ENCODE assay signal across 8 cellular contexts in genomic region chr18:49814147-49814499, GRCh38. TPM values are rescaled to one million over a fixed set of nuclear protein-coding genes. Genes with fewer than 3 reads are reported as not detected.
DNase-seq lines count a peak whose midpoint lies in the region; ATAC-seq lines count a peak whose summit lies in the region.

No MANE protein-coding gene starts in this region.

- H3K9ac ChIP-seq in NT2/D1 (ENCODE audit: insufficient read length, low read depth) (peak overlapping the region; percentile 90), rectal smooth muscle tissue (ENCODE audit: low read length) (peak overlapping the region; percentile 88)

- intact Hi-C loops in left cardiac atrium (cut with DNase I), result no loop called here

- DNase-seq in AG08395 (ENCODE audit: low spot score) (peak; percentile 9), NT2/D1 (ENCODE audit: low read depth, low spot score) (peak; percentile 13), left cardiac atrium (peak; percentile 70)

- peak; percentile 38 for ATAC-seq in GM18511 (IDR thresholded peaks at IDR 0.05; ENCODE audit: unreplicated experiment)
- ATAC-seq in HG03135 (IDR thresholded peaks at IDR 0.05; ENCODE audit: unreplicated experiment), result peak; percentile 35
- ATAC-seq in left cardiac atrium, result peak; percentile 61
- no peak for ATAC-seq in HG02970 (IDR thresholded peaks at IDR 0.05; ENCODE audit: low FRiP score, unreplicated experiment)

- H3K4me3 ChIP-seq in NT2/D1 (ENCODE audit: insufficient read length, low read depth), result peak overlapping the region; percentile 82
- H3K4me3 ChIP-seq in rectal smooth muscle tissue (ENCODE audit: low read length), result peak overlapping the region; percentile 84

- peaks cover 12% of the 10 kb centered on the region for H3K9me3 Mint-ChIP-seq in activated naive CD8-positive, alpha-beta T cell (ENCODE audit: low read depth)

- H3K9me3 ChIP-seq in NT2/D1 (ENCODE audit: insufficient read depth, low read length), result peaks cover 17% of the 10 kb centered on the region

- H3K4me3 Mint-ChIP-seq in activated naive CD8-positive, alpha-beta T cell, result peak overlapping the region; percentile 98

- no peaks in the 10 kb centered on the region for H3K27me3 Mint-ChIP-seq in activated naive CD8-positive, alpha-beta T cell

- peaks cover 14% of the 10 kb centered on the region for H3K36me3 Mint-ChIP-seq in activated naive CD8-positive, alpha-beta T cell

- peak overlapping the region; percentile 96 for H3K27ac ChIP-seq in rectal smooth muscle tissue (ENCODE audit: low read depth, low read length)

- peaks cover 6% of the 10 kb centered on the region for H3K36me3 ChIP-seq in NT2/D1 (ENCODE audit: insufficient read depth, insufficient read length, low read length)
- H3K36me3 ChIP-seq in rectal smooth muscle tissue (ENCODE audit: control insufficient read depth, insufficient read depth, low read length), result no peaks in the 10 kb centered on the region

- H3K4me1 ChIP-seq in NT2/D1 (ENCODE audit: insufficient read depth, insufficient read length), result no peaks in the 10 kb centered on the region
- H3K4me1 ChIP-seq in rectal smooth muscle tissue (ENCODE audit: control insufficient read depth, insufficient read depth, low read length), result peaks cover 8% of the 10 kb centered on the region

- peaks cover 56% of the 10 kb centered on the region for H3K4me1 Mint-ChIP-seq in activated naive CD8-positive, alpha-beta T cell (ENCODE audit: low read depth)

- peak overlapping the region; percentile 97 for H3K27ac Mint-ChIP-seq in activated naive CD8-positive, alpha-beta T cell

- no peaks in the 10 kb centered on the region for H3K27me3 ChIP-seq in NT2/D1 (ENCODE audit: insufficient read depth, insufficient read length)
- H3K27me3 ChIP-seq in rectal smooth muscle tissue (ENCODE audit: control insufficient read depth, insufficient read depth, low read length), result no peaks in the 10 kb centered on the region

RNA-seq across cellular contexts. Expression of gene ACAA2, which starts 0.8 kb away (rescaled TPM):
- total RNA-seq in left cardiac atrium, result 100 to 1,000 TPM; 137 to 155 TPM

Comparison
In these comparisons a context has a peak if more than half of its experiments do, and no peak if none do; other contexts are left out.
1. DNase-seq: peak in every context shown above with its lines; median percentile 70 in left cardiac atrium; 13 in NT2/D1; 9 in AG08395.